Comparison of ENCODE assay signal across 8 cellular contexts in genomic region chr3:3126477-3127431, GRCh38.
DNase-seq lines count a peak whose midpoint lies in the region; ATAC-seq and TF ChIP-seq lines count a peak whose summit lies in the region.

Gene TRNT1 (plus strand): TSS chr3:3126940. CDS start chr3:3129041, 2,101 bp downstream.

- H3K4me3 ChIP-seq in AG10803 (ENCODE audit: low read length), result peak within 1 kb of the TSS; percentile 96

- H3K27ac Mint-ChIP-seq in central memory CD8-positive, alpha-beta T cell (ENCODE audit: low read depth), result peak within 1 kb of the TSS; percentile 99

- peaks cover 36% of the 10 kb centered on the region for H3K36me3 Mint-ChIP-seq in central memory CD8-positive, alpha-beta T cell (ENCODE audit: insufficient read depth)

- H3K27me3 Mint-ChIP-seq in central memory CD8-positive, alpha-beta T cell, result no peaks in the 10 kb centered on the region

- ATAC-seq in GM19035 (IDR thresholded peaks at IDR 0.05; ENCODE audit: unreplicated experiment), result peak; percentile 95
- ATAC-seq in HG03342 (IDR thresholded peaks at IDR 0.05; ENCODE audit: unreplicated experiment), result peak; percentile 97
- peak; percentile 89 to 91 for ATAC-seq in activated CD4-positive, CD25-positive, alpha-beta regulatory T cell treated with anti-CD3 and anti-CD28 coated beads, Interleukin-2, amount 50 U/mL, for 24 hours
- ATAC-seq in central memory CD8-positive, alpha-beta T cell (replicated peaks; ENCODE audit: extremely low read depth, poor library complexity, severe bottlenecking), result peak; percentile 89

- H3K4me3 Mint-ChIP-seq in central memory CD8-positive, alpha-beta T cell, result peak within 1 kb of the TSS; percentile 97

- DNase-seq in AG10803 (ENCODE audit: low read depth), result peak; percentile 92
- DNase-seq in NCI-H446 treated with DMSO at 0.1 percent for 48 hours (lab: John Stamatoyannopoulos, UW), result peak; percentile 70
- peak; percentile 92 for DNase-seq in central memory CD8-positive, alpha-beta T cell (ENCODE audit: low spot score in 2 of 2)
- peak; percentile 95 for DNase-seq in iris pigment epithelial cell (ENCODE audit: low read depth)
- DNase-seq in stimulated activated CD4-positive, alpha-beta T cell treated with anti-CD3 and anti-CD28 coated beads, Interleukin-12 subunit alpha, Interleukin-12 subunit beta, amount 100 ng/mL, for 24 hours (ENCODE audit: low read depth in 2 of 2), result peak; percentile 94

- H3K4me1 Mint-ChIP-seq in central memory CD8-positive, alpha-beta T cell, result peaks cover 34% of the 10 kb centered on the region

- H3K9me3 Mint-ChIP-seq in central memory CD8-positive, alpha-beta T cell, result no peaks in the 10 kb centered on the region

- no peak for TF ChIP-seq CTCF in AG10803 (conservative IDR thresholded peaks at IDR 0.05; ENCODE audit: low read length)

Comparison
In these comparisons a context has a peak if more than half of its experiments do, and no peak if none do; other contexts are left out.
1. Peak in every context shown above with its lines: DNase-seq, ATAC-seq and H3K4me3 ChIP-seq.